ENCODE assay signal across 4 cellular contexts in genomic region chr15:30192892-30193291, GRCh38. TPM values are rescaled to one million over a fixed set of nuclear protein-coding genes. Genes with fewer than 3 reads are reported as not detected.
"Had no signal": no experiment of that assay in that cellular context is flagged by ENCODE, and none has a peak within 500 bp of the region (broad histone marks: within the 10 kb centered on the region; RNA-seq: fewer than 3 reads in every experiment).

No MANE protein-coding gene starts in this region.

RNA-seq across cellular contexts. Expression of gene GOLGA8T, which starts 58.0 kb away (rescaled TPM):
- total RNA-seq: M059J, RPMI7951, SJCRH30, SK-MEL-5 had no signal
